ENCODE assay signal across 1 cellular context in the genomic region with DNA sequence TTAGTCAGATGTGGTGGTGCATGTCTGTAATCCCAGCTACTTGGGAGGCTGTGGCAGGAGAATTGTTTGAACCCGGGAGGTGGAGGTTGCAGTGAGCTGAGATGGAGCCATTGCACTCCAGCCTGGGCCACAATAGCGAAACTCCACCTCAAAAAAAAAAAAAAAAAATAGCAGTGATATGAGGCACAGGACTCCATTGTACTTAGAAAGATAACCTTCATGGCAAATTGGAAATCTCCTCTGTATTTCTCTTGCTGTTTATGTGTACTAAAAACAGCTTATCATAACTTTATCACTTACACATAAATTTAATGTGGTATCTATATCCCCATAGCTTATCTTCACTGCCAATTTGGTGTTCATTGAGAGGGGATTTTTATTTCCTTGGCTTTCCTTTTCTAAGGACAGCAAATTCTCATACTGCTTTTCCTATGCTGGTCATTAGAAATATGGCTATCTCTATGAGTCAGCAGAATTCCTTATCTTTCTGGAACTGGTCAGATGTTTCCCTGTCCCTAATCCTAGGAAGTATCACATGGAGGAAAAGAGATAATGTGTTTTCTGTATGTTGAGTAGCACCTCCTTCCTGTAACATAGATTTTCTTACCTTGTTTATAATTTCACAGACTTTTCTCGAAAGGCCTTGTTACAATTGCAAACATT.
TF ChIP-seq lines count a peak whose summit lies in the region.

No MANE protein-coding gene starts in this region.

TF ChIP-seq in K562, 482 proteins besides CTCF, POLR2A, EP300 and RAD21 (continued from another document):
- TF ChIP-seq TAF9B (IDR thresholded peaks at IDR 0.05; ENCODE audit: partially characterized antibody): peak; percentile 12
- TF ChIP-seq TEAD1 (CRISPR knock-in tag; IDR thresholded peaks at IDR 0.05): peak in 1 of 2 experiments; percentile 39; a peak in 1 of 4 replicates
- peak; percentile 88 to 90 for TF ChIP-seq TRIM24 (IDR thresholded peaks at IDR 0.05)
- peak; percentile 88 for TF ChIP-seq TAL1 (IDR thresholded peaks at IDR 0.05)
- peak; percentile 33; the same call in 1 of the 2 replicates for TF ChIP-seq ELF1 (tag; IDR thresholded peaks at IDR 0.05)
- TF ChIP-seq CXXC5 (CRISPR knock-in tag; IDR thresholded peaks at IDR 0.05): peak; percentile 51; the same call in 1 of the 2 replicates
- peak in 1 of 3 experiments; percentile 52; a peak in 1 of 6 replicates for TF ChIP-seq ZBTB11 (CRISPR knock-in tag; IDR thresholded peaks at IDR 0.05)
- TF ChIP-seq ZNF316 (IDR thresholded peaks at IDR 0.05): peak; percentile 97
- TF ChIP-seq PCBP2 (IDR thresholded peaks at IDR 0.05; ENCODE audit: low read depth, low read length, poor library complexity, severe bottlenecking): no peak
- TF ChIP-seq JUND (IDR thresholded peaks at IDR 0.05; ENCODE audit: borderline replicate concordance, low read depth, low read length): peak; percentile 70
- TF ChIP-seq JUND (tag; IDR thresholded peaks at IDR 0.05; ENCODE audit: borderline replicate concordance, low read depth, low read length): peak; percentile 70; the same call in 2 of the 3 replicates
- peak; percentile 89 for TF ChIP-seq SMARCE1 (IDR thresholded peaks at IDR 0.05)
- TF ChIP-seq CBFA2T3 (IDR thresholded peaks at IDR 0.05): peak; percentile 92
- TF ChIP-seq MTA1 (IDR thresholded peaks at IDR 0.05; ENCODE audit: borderline replicate concordance): peak; percentile 38; the same call in 1 of the 2 replicates
- peak; percentile 89 for TF ChIP-seq FOSL1 (tag; conservative IDR thresholded peaks at IDR 0.05)
- peak; percentile 79; the same call in 1 of the 2 replicates for TF ChIP-seq HEY1 (CRISPR knock-in tag; IDR thresholded peaks at IDR 0.05; ENCODE audit: borderline replicate concordance)
- TF ChIP-seq TFE3 (CRISPR knock-in tag; IDR thresholded peaks at IDR 0.05): peak; percentile 12; the same call in 1 of the 2 replicates
- peak; percentile 38 for TF ChIP-seq HDAC3 (IDR thresholded peaks at IDR 0.05; ENCODE audit: borderline replicate concordance, partially characterized antibody)
- peak; percentile 41; the same call in 1 of the 2 replicates for TF ChIP-seq SMAD4 (CRISPR knock-in tag; conservative IDR thresholded peaks at IDR 0.05)
- peak; percentile 92 to 95 for TF ChIP-seq ETV6 (IDR thresholded peaks at IDR 0.05; ENCODE audit: borderline replicate concordance in 1 of 2, low read depth in 2 of 2, low read length in 1 of 2)
- TF ChIP-seq ETV6 (CRISPR knock-in tag; IDR thresholded peaks at IDR 0.05; ENCODE audit: borderline replicate concordance): no peak
- TF ChIP-seq ZNF175 (CRISPR knock-in tag; IDR thresholded peaks at IDR 0.05; ENCODE audit: low read depth): peak; percentile 87
- TF ChIP-seq MTA2 (IDR thresholded peaks at IDR 0.05; ENCODE audit: low read depth): peak; percentile 83
- TF ChIP-seq DACH1 (IDR thresholded peaks at IDR 0.05; ENCODE audit: partially characterized antibody): peak; percentile 44
- TF ChIP-seq FOXJ2 (tag; IDR thresholded peaks at IDR 0.05): peak; percentile 75; the same call in 1 of the 2 replicates
- no peak for TF ChIP-seq MECOM (CRISPR knock-in tag; IDR thresholded peaks at IDR 0.05)
- peak; percentile 76 for TF ChIP-seq TCF3 (CRISPR knock-in tag; IDR thresholded peaks at IDR 0.05)
- TF ChIP-seq NFE2 (IDR thresholded peaks at IDR 0.05; ENCODE audit: low read depth): peak; percentile 95
- TF ChIP-seq DMBX1 (CRISPR knock-in tag; IDR thresholded peaks at IDR 0.05; ENCODE audit: borderline replicate concordance): peak; percentile 25; the same call in 1 of the 2 replicates
- no peak for TF ChIP-seq CGGBP1 (CRISPR knock-in tag; IDR thresholded peaks at IDR 0.05)
- TF ChIP-seq ATF7 (IDR thresholded peaks at IDR 0.05): peak; percentile 36; the same call in 1 of the 2 replicates
- TF ChIP-seq MAFK (IDR thresholded peaks at IDR 0.05; ENCODE audit: low read length): peak; percentile 90
- TF ChIP-seq CREB5 (CRISPR knock-in tag; IDR thresholded peaks at IDR 0.05): no peak
- no peak for TF ChIP-seq MXI1 (IDR thresholded peaks at IDR 0.05; ENCODE audit: low read depth, low read length)
- TF ChIP-seq CREB3 (tag; conservative IDR thresholded peaks at IDR 0.05; ENCODE audit: low read depth): no peak
- TF ChIP-seq NCOR1 (IDR thresholded peaks at IDR 0.05): peak; percentile 84
- no peak for TF ChIP-seq ZNF274 (IDR thresholded peaks at IDR 0.05; ENCODE audit: borderline replicate concordance, low read depth, low read length)
- peak in 1 of 2 experiments; percentile 46; a peak in 1 of 4 replicates for TF ChIP-seq ARNT (IDR thresholded peaks at IDR 0.05)
- peak; percentile 99 for TF ChIP-seq MAFG (tag; conservative IDR thresholded peaks at IDR 0.05)
- TF ChIP-seq, protein P1, sequence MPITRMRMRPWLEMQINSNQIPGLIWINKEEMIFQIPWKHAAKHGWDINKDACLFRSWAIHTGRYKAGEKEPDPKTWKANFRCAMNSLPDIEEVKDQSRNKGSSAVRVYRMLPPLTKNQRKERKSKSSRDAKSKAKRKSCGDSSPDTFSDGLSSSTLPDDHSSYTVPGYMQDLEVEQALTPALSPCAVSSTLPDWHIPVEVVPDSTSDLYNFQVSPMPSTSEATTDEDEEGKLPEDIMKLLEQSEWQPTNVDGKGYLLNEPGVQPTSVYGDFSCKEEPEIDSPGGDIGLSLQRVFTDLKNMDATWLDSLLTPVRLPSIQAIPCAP (CRISPR knock-in tag; IDR thresholded peaks at IDR 0.05; ENCODE audit: borderline replicate concordance): no peak
- TF ChIP-seq ZNF444 (CRISPR knock-in tag; IDR thresholded peaks at IDR 0.05): no peak
- TF ChIP-seq GATAD2B (IDR thresholded peaks at IDR 0.05; ENCODE audit: borderline replicate concordance): peak; percentile 79; the same call in 1 of the 2 replicates
- TF ChIP-seq TEAD2 (tag; IDR thresholded peaks at IDR 0.05): no peak
- TF ChIP-seq ARID1B (IDR thresholded peaks at IDR 0.05): peak; percentile 94
- TF ChIP-seq SMAD3 (CRISPR knock-in tag; conservative IDR thresholded peaks at IDR 0.05): no peak
- TF ChIP-seq ZNF589 (CRISPR knock-in tag; IDR thresholded peaks at IDR 0.05; ENCODE audit: low read depth): 0 out of 2 replicates have a peak, but pooled peaks have one; percentile 64
